13 cellular contexts compared by ENCODE assay signal in genomic region chr7:120421151-120421651, GRCh38.
DNase-seq lines count a peak whose midpoint lies in the region; ATAC-seq, FAIRE-seq and TF ChIP-seq lines count a peak whose summit lies in the region.
"Had no signal": no experiment of that assay in that cellular context is flagged by ENCODE, and none has a peak within 500 bp of the region (broad histone marks: within the 10 kb centered on the region; RNA-seq: fewer than 3 reads in every experiment).

No MANE protein-coding gene starts in this region.

- no peak for FAIRE-seq in H54 (lab: Jason Lieb, UNC)
- no peak for FAIRE-seq in HTR-8/SVneo (lab: Jason Lieb, UNC)

- H2AFZ ChIP-seq in mesenchymal stem cell (ENCODE audit: low read depth, low read length): no peak overlapping the region

- WGBS in mesenchymal stem cell: 97% methylated on average over 2 of the region's 2 CpGs

- H2BK5ac ChIP-seq in mesenchymal stem cell (ENCODE audit: low read depth, low read length, poor library complexity, severe bottlenecking): no peak overlapping the region

- H2BK12ac ChIP-seq in mesenchymal stem cell (ENCODE audit: low read length in 2 of 2): no peak overlapping the region

- H3K4me3 ChIP-seq in mesenchymal stem cell (ENCODE audit: insufficient read depth in 1 of 2, low read depth in 1 of 2, low read length in 2 of 2): no peak overlapping the region
- H3K4me3 ChIP-seq: transverse colon had no signal

- peak; percentile 47 for DNase-seq in GM13976 (ENCODE audit: low spot score)
- no peak for DNase-seq in mesenchymal stem cell
- DNase-seq in H54 (ENCODE audit: insufficient read length, low spot score): no peak
- no peak for DNase-seq in DMS153 (lab: John Stamatoyannopoulos, UW)
- no peak for DNase-seq in HTR-8/SVneo (ENCODE audit: insufficient read length, low spot score)
- DNase-seq: activated CD8-positive, alpha-beta T cell treated with anti-CD3 and anti-CD28 coated beads for 36 hours; activated naive CD8-positive, alpha-beta T cell treated with anti-CD3 and anti-CD28 coated beads, Interleukin-2, amount 10 ng/mL, durations not matched to agents 7 days and 5 days; left ventricle myocardium superior; T-cell; transverse colon had no signal

- in situ Hi-C loops in GM13976 (cut with MboI; ENCODE audit: low sequenced_read_pairs, unreplicated experiment): no loop called here

- no peak overlapping the region for H2AK5ac ChIP-seq in mesenchymal stem cell (ENCODE audit: low read length, severe bottlenecking)

- TF ChIP-seq POLR2A in H54 (IDR thresholded peaks at IDR 0.05; ENCODE audit: low read depth, low read length): no peak

- H2BK15ac ChIP-seq in mesenchymal stem cell (ENCODE audit: low read depth, poor library complexity, severe bottlenecking): no peak overlapping the region

- H2BK120ac ChIP-seq in mesenchymal stem cell (ENCODE audit: low read depth, low read length): no peak overlapping the region

- H3K9ac ChIP-seq in mesenchymal stem cell (ENCODE audit: low read length): no peak overlapping the region

- no peak overlapping the region for H3K23ac ChIP-seq in mesenchymal stem cell (ENCODE audit: low read length in 2 of 2)

- no peak overlapping the region for H3K4ac ChIP-seq in mesenchymal stem cell (ENCODE audit: low read depth in 1 of 2, low read length in 2 of 2)

- no peaks in the 10 kb centered on the region for H3K9me3 ChIP-seq in mesenchymal stem cell (ENCODE audit: control insufficient read depth, low read length)
- H3K9me3 ChIP-seq: transverse colon had no signal

- no peak overlapping the region for H3K14ac ChIP-seq in mesenchymal stem cell (ENCODE audit: low read length in 2 of 2)

- ATAC-seq in GM19395 (IDR thresholded peaks at IDR 0.05; ENCODE audit: unreplicated experiment): peak; percentile 97
- peak; percentile 97 for ATAC-seq in HG02763 (IDR thresholded peaks at IDR 0.05; ENCODE audit: unreplicated experiment)
- peak; percentile 95 for ATAC-seq in HG03442 (IDR thresholded peaks at IDR 0.05; ENCODE audit: unreplicated experiment)
- ATAC-seq: activated CD8-positive, alpha-beta T cell treated with anti-CD3 and anti-CD28 coated beads for 36 hours; left ventricle myocardium superior; T-cell had no signal

- H3K27ac ChIP-seq in mesenchymal stem cell (ENCODE audit: low read length, poor library complexity, severe bottlenecking): no peak overlapping the region
- H3K27ac ChIP-seq: transverse colon had no signal

- no peak overlapping the region for H4K8ac ChIP-seq in mesenchymal stem cell (ENCODE audit: low read length)

- H3K4me1 ChIP-seq in mesenchymal stem cell (ENCODE audit: control insufficient read depth, insufficient read depth, low read depth, low read length): no peaks in the 10 kb centered on the region
- H3K4me1 ChIP-seq: transverse colon had no signal

- no peak overlapping the region for H3K18ac ChIP-seq in mesenchymal stem cell (ENCODE audit: low read depth in 1 of 2, low read length in 2 of 2)

- no peaks in the 10 kb centered on the region for H3K36me3 ChIP-seq in mesenchymal stem cell (ENCODE audit: control insufficient read depth in 1 of 2, insufficient read depth in 2 of 2, low read depth in 1 of 2, low read length in 2 of 2)
- H3K36me3 ChIP-seq: transverse colon had no signal

- no peaks in the 10 kb centered on the region for H3K27me3 ChIP-seq in mesenchymal stem cell (ENCODE audit: control insufficient read depth in 1 of 2, insufficient read depth in 1 of 2, low read length in 2 of 2)
- H3K27me3 ChIP-seq: transverse colon had no signal

- no peaks in the 10 kb centered on the region for H3K79me1 ChIP-seq in mesenchymal stem cell (replicated peaks; ENCODE audit: low read length, poor library complexity, severe bottlenecking)

- no peak overlapping the region for H4K91ac ChIP-seq in mesenchymal stem cell (ENCODE audit: low read length)

- TF ChIP-seq CTCF in GM13976 (IDR thresholded peaks at IDR 0.05; ENCODE audit: borderline replicate concordance, control extremely low read depth, extremely low read depth, insufficient read depth, missing control alignments): no peak

- no peak overlapping the region for H3K4me2 ChIP-seq in mesenchymal stem cell (ENCODE audit: low read length, poor library complexity, severe bottlenecking)
